ENCODE assay signal across 8 cellular contexts in genomic region chr22:28882878-28883656, GRCh38. TPM values are rescaled to one million over a fixed set of nuclear protein-coding genes. Genes with fewer than 3 reads are reported as not detected.
A peak's percentile ranks its signal among the peaks of the same experiment; 100 is the strongest.
DNase-seq lines count a peak whose midpoint lies in the region; ATAC-seq and TF ChIP-seq lines count a peak whose summit lies in the region.

Gene ZNRF3, plus strand, starts transcription at chr22:28883572. Its CDS starts 195 bp downstream, at chr22:28883767.

- H3K23ac ChIP-seq in trophoblast cell (ENCODE audit: low read length) = no peak within 1 kb of the TSS

- H3K4ac ChIP-seq in trophoblast cell (ENCODE audit: low read depth, low read length) = peak within 1 kb of the TSS; percentile 86

- H4K20me1 ChIP-seq in HCT116 (ENCODE audit: insufficient read depth) = peaks cover 9% of the 10 kb centered on the region; the same call in 1 of the 2 replicates

- H2AFZ ChIP-seq in HCT116 (ENCODE audit: low read depth, low read length, poor library complexity, severe bottlenecking) (peak within 1 kb of the TSS; percentile 8), trophoblast cell (ENCODE audit: insufficient read depth, low read length, poor library complexity) (peak within 1 kb of the TSS; percentile 88)

- peaks cover 6% of the 10 kb centered on the region for H3K79me1 ChIP-seq in trophoblast cell (ENCODE audit: low read length)

- H3K4me1 ChIP-seq in HCT116 (ENCODE audit: control insufficient read depth in 1 of 2, insufficient read depth in 2 of 2, low read length in 2 of 2) (peaks cover 19 to 24% of the 10 kb centered on the region in 2 experiments), heart left ventricle (peaks cover 5 to 23% (median 17%) of the 10 kb centered on the region in 12 donors), trophoblast cell (ENCODE audit: control insufficient read depth in 1 of 2, insufficient read depth in 2 of 2, low read length in 2 of 2) (peaks cover 4 to 10% of the 10 kb centered on the region in 2 experiments), thyroid gland (peaks cover 26 to 28% of the 10 kb centered on the region in 2 donors)

- H3K4me3 ChIP-seq in HCT116 (replicated peaks in 1 of 2; ENCODE audit: low read depth in 1 of 2, low read length in 2 of 2) = peak within 1 kb of the TSS; percentile 66 to 80
- peak within 1 kb of the TSS; percentile 32 to 88 (median 66) for H3K4me3 ChIP-seq in heart left ventricle
- peak within 1 kb of the TSS; percentile 93 for H3K4me3 ChIP-seq in trophoblast cell (ENCODE audit: low read depth, low read length)
- peak within 1 kb of the TSS; percentile 24 to 52 (median 47) for H3K4me3 ChIP-seq in thyroid gland (replicated peaks in 1 of 3)

- POLR2A ChIA-PET in HCT116 (lab: Charles Lee) = interaction anchor here (0.6 to 1.7 kb wide), 5 partner anchors 9 to 181 kb away, joined by 3 to 5 read pairs (median 3); no protein-coding TSS in a partner anchor

- peak within 1 kb of the TSS; percentile 77 for H3K27ac ChIP-seq in HCT116 (ENCODE audit: low read depth, low read length)
- peak within 1 kb of the TSS in 10 of 12 donors; percentile 32 to 74 (median 68) for H3K27ac ChIP-seq in heart left ventricle
- peak within 1 kb of the TSS; percentile 57 for H3K27ac ChIP-seq in trophoblast cell (ENCODE audit: low read depth, low read length)
- H3K27ac ChIP-seq in thyroid gland = peak within 1 kb of the TSS in 2 of 3 donors; percentile 3 to 68

- BruUV-seq in HCT116 (replicated peaks; lab: Mats Ljungman, UMichigan) = no TSS peak

- H3K9me3 ChIP-seq in HCT116 (ENCODE audit: control insufficient read depth in 1 of 2, insufficient read depth in 1 of 2, low read depth in 1 of 2, low read length in 2 of 2) = no peaks in the 10 kb centered on the region
- no peaks in the 10 kb centered on the region for H3K9me3 ChIP-seq in heart left ventricle
- H3K9me3 ChIP-seq in trophoblast cell (ENCODE audit: insufficient read depth, low read depth, low read length) = peaks cover 2% of the 10 kb centered on the region
- H3K9me3 ChIP-seq in thyroid gland = no peaks in the 10 kb centered on the region

- H3K9ac ChIP-seq in HCT116 (ENCODE audit: low read length) (peak within 1 kb of the TSS; percentile 72), trophoblast cell (ENCODE audit: low read length) (peak within 1 kb of the TSS; percentile 85)

- H4K12ac ChIP-seq in trophoblast cell (ENCODE audit: low read depth, low read length) = peak within 1 kb of the TSS; percentile 82

- peak within 1 kb of the TSS; percentile 86 for H2BK5ac ChIP-seq in trophoblast cell (ENCODE audit: low read depth, low read length, poor library complexity)

- peak within 1 kb of the TSS; percentile 63 for H3K4me3 Mint-ChIP-seq in T-helper 1 cell treated with Interleukin-12 subunit alpha and Interleukin-12 subunit beta and Interleukin-4 antibody, amounts not matched to agents 30 μg/mL and 1 μg/mL, for 36 hours

- no peaks in the 10 kb centered on the region for H3K9me2 ChIP-seq in HCT116 (ENCODE audit: insufficient read depth)

- WGBS in heart left ventricle, 4 donors = 1 to 3% (median 2%) methylated on average over 6 to 85 of the region's 85 CpGs
- WGBS in trophoblast cell (ENCODE audit: extremely low coverage, insufficient coverage, insufficient read length) = no CpG with 5 or more reads among the region's 85 CpGs
- WGBS in thyroid gland, 2 donors = 0 to 1% methylated on average over 10 to 59 of the region's 85 CpGs

- H3K27me3 ChIP-seq in HCT116 (ENCODE audit: insufficient read depth, low read length) (no peaks in the 10 kb centered on the region), heart left ventricle (peaks cover 0 to 9% (median 0%) of the 10 kb centered on the region in 9 donors), trophoblast cell (ENCODE audit: insufficient read depth, low read length) (no peaks in the 10 kb centered on the region), thyroid gland (no peaks in the 10 kb centered on the region)

- H2AK5ac ChIP-seq in trophoblast cell (ENCODE audit: low read length) = no peak within 1 kb of the TSS

- peaks cover 5% of the 10 kb centered on the region for H3K36me3 Mint-ChIP-seq in T-helper 1 cell treated with Interleukin-12 subunit alpha and Interleukin-12 subunit beta and Interleukin-4 antibody, amounts not matched to agents 30 μg/mL and 1 μg/mL, for 36 hours (ENCODE audit: low read depth)

- ATAC-seq in HCT116 = peak; percentile 85
- ATAC-seq in heart left ventricle = peak; percentile 96 to 98 (median 97)

- no peak for TF ChIP-seq RAD21 in HCT116 (IDR thresholded peaks at IDR 0.05; ENCODE audit: low read depth)

- intact Hi-C loops in HCT116 (cut with micrococcal nuclease) = loop anchor here (1.0 kb wide), 1 partner anchor 148 kb away; no protein-coding TSS in a partner anchor
- intact Hi-C loops in heart left ventricle (cut with DNase I) = loop anchor here in 4 of 10 donors (10.0 kb wide), 2 partner anchors 152 to 272 kb away; no protein-coding TSS in a partner anchor
- intact Hi-C loops in thyroid gland (cut with DNase I) = no loop called here

- H2BK120ac ChIP-seq in trophoblast cell (ENCODE audit: insufficient read depth, low read length, poor library complexity) = peak within 1 kb of the TSS; percentile 89

- H3K18ac ChIP-seq in trophoblast cell (ENCODE audit: low read length) = peak within 1 kb of the TSS; percentile 98

- CTCF ChIA-PET in HCT116 (lab: Charles Lee) = interaction anchor here (0.7 to 1.4 kb wide), 5 partner anchors 18 to 157 kb away, joined by 3 to 14 read pairs (median 4); no protein-coding TSS in a partner anchor

- H3K9me3 Mint-ChIP-seq in T-helper 1 cell treated with Interleukin-12 subunit alpha and Interleukin-12 subunit beta and Interleukin-4 antibody, amounts not matched to agents 30 μg/mL and 1 μg/mL, for 36 hours = no peaks in the 10 kb centered on the region

- H3K4me2 ChIP-seq in HCT116 (ENCODE audit: low read length) (peak within 1 kb of the TSS; percentile 98), trophoblast cell (ENCODE audit: low read length) (peak within 1 kb of the TSS; percentile 91)

- TF ChIP-seq POLR2A in HCT116 (IDR thresholded peaks at IDR 0.05; ENCODE audit: borderline replicate concordance, extremely low read depth, insufficient read depth, insufficient read length) (peak; percentile 29), heart left ventricle (IDR thresholded peaks at IDR 0.05) (peak in 1 of 2 donors; percentile 7), thyroid gland (IDR thresholded peaks at IDR 0.05) (peak; percentile 46 to 80)

- H3K79me2 ChIP-seq in HCT116 (ENCODE audit: insufficient read depth, low read length) (peaks cover 39% of the 10 kb centered on the region), trophoblast cell (ENCODE audit: control insufficient read depth, insufficient read depth, low read length, poor library complexity) (peaks cover 9% of the 10 kb centered on the region)

- DNase-seq in D341Med (ENCODE audit: low spot score) (peak; percentile 97), HCT116 (ENCODE audit: low read depth, low spot score) (peak; percentile 83), NCI-H1417 (lab: John Stamatoyannopoulos, UW) (peak; percentile 82 to 88 (median 83)), amniotic stem cell (lab: John Stamatoyannopoulos, UW) (peak; percentile 94), heart left ventricle (peak; percentile 92 to 97 (median 94)), trophoblast cell (peak; percentile 85 to 92), thyroid gland (peak; percentile 89 to 90)

- peak within 1 kb of the TSS; percentile 97 for H3K14ac ChIP-seq in trophoblast cell (ENCODE audit: low read length)

- H3K27me3 Mint-ChIP-seq in T-helper 1 cell treated with Interleukin-12 subunit alpha and Interleukin-12 subunit beta and Interleukin-4 antibody, amounts not matched to agents 30 μg/mL and 1 μg/mL, for 36 hours (ENCODE audit: low read depth) = peaks cover 69% of the 10 kb centered on the region

- H4K8ac ChIP-seq in trophoblast cell (ENCODE audit: low read depth, low read length) = peak within 1 kb of the TSS; percentile 91

- no peaks in the 10 kb centered on the region for H3K36me3 ChIP-seq in HCT116 (ENCODE audit: control insufficient read depth in 1 of 2, insufficient read depth in 2 of 2, low read length in 2 of 2)
- H3K36me3 ChIP-seq in heart left ventricle = no peaks in the 10 kb centered on the region
- no peaks in the 10 kb centered on the region for H3K36me3 ChIP-seq in trophoblast cell (ENCODE audit: control insufficient read depth in 1 of 2, insufficient read depth in 2 of 2, low read length in 2 of 2)
- H3K36me3 ChIP-seq in thyroid gland = no peaks in the 10 kb centered on the region

- TF ChIP-seq CTCF in HCT116 (IDR thresholded peaks at IDR 0.05 in 2 of 3, conservative IDR thresholded peaks at IDR 0.05 in 1 of 3; ENCODE audit: borderline replicate concordance in 1 of 3, insufficient read depth in 1 of 3, low read depth in 2 of 3, low read length in 2 of 3) = no peak
- TF ChIP-seq CTCF in heart left ventricle (IDR thresholded peaks at IDR 0.05) = no peak
- no peak for TF ChIP-seq CTCF in thyroid gland (IDR thresholded peaks at IDR 0.05)

- H3K4me1 Mint-ChIP-seq in T-helper 1 cell treated with Interleukin-12 subunit alpha and Interleukin-12 subunit beta and Interleukin-4 antibody, amounts not matched to agents 30 μg/mL and 1 μg/mL, for 36 hours (ENCODE audit: low read depth) = peaks cover 17% of the 10 kb centered on the region

- peak within 1 kb of the TSS; percentile 96 for H4K91ac ChIP-seq in trophoblast cell (ENCODE audit: low read depth, low read length)

- H2BK12ac ChIP-seq in trophoblast cell (ENCODE audit: low read length) = no peak within 1 kb of the TSS

- H3K27ac Mint-ChIP-seq in T-helper 1 cell treated with Interleukin-12 subunit alpha and Interleukin-12 subunit beta and Interleukin-4 antibody, amounts not matched to agents 30 μg/mL and 1 μg/mL, for 36 hours = peak within 1 kb of the TSS; percentile 69

- RAD21 ChIA-PET in HCT116 (lab: Charles Lee; ENCODE audit: low non-redundant PET in 1 of 2, low total read pairs in 2 of 2, uncharacterized antibody in 2 of 2, unreplicated experiment in 2 of 2) = interaction anchor here (0.7 to 1.4 kb wide), 4 partner anchors 10 to 157 kb away, joined by 3 to 5 read pairs (median 4); no protein-coding TSS in a partner anchor

TF ChIP-seq in HCT116, 20 proteins besides CTCF, POLR2A, EP300 and RAD21 (continues in another document):
- TF ChIP-seq SIN3A (IDR thresholded peaks at IDR 0.05; ENCODE audit: low read depth) = peak; percentile 53; the same call in 1 of the 2 replicates
- TF ChIP-seq EZH2 (IDR thresholded peaks at IDR 0.05) = no peak
- no peak for TF ChIP-seq ZNF274 (IDR thresholded peaks at IDR 0.05; ENCODE audit: low read depth, low read length)
- TF ChIP-seq POLR2AphosphoS5 (IDR thresholded peaks at IDR 0.05; ENCODE audit: low read depth, low read length) = peak; percentile 76

RNA-seq across cellular contexts. Expression of gene ZNRF3, which starts in this region (rescaled TPM):
- total RNA-seq in HCT116 (2021; ENCODE audit: unreplicated experiment) (12.2 TPM), heart left ventricle (1 to 10 TPM; 5.3 to 9.2 (median 7.3) TPM), thyroid gland (10 to 100 TPM; 10.4 to 18.0 (median 14.2) TPM)
- 6.4 and 6.7 TPM in 2 replicates for polyA plus RNA-seq in HCT116 (2012)
- 1 to 10 TPM; 1.8 to 6.2 TPM for polyA plus RNA-seq in heart left ventricle
- 13.0 and 13.6 TPM in 2 replicates for polyA plus RNA-seq in trophoblast cell (2013)

Comparison
In these comparisons a context has a peak if more than half of its experiments do, and no peak if none do; other contexts are left out.
1. Peak in every context shown above with its lines: DNase-seq, ATAC-seq, H3K4me3 ChIP-seq and H3K27ac ChIP-seq.